ENCODE assay signal across 8 cellular contexts in genomic region chr14:35046751-35047536, GRCh38. TPM values are rescaled to one million over a fixed set of nuclear protein-coding genes. Genes with fewer than 3 reads are reported as not detected.
A peak's percentile ranks its signal among the peaks of the same experiment; 100 is the strongest.
DNase-seq lines count a peak whose midpoint lies in the region; ATAC-seq, FAIRE-seq and TF ChIP-seq lines count a peak whose summit lies in the region.

No MANE protein-coding gene starts in this region.

- H3K9ac ChIP-seq in HUES6 (ENCODE audit: low read length) (peak overlapping the region; percentile 78), H1 (replicated peaks in 1 of 4; ENCODE audit: extremely low read depth in 1 of 4, low read depth in 3 of 4, low read length in 3 of 4) (peak overlapping the region; percentile 61 to 83 (median 82))

- CTCF ChIA-PET in H1 (lab: Charles Lee; ENCODE audit: partially characterized antibody), result no interaction called here

- H3K23me2 ChIP-seq in H1 (ENCODE audit: low read depth, low read length), result no peaks in the 10 kb centered on the region; the same call in none of the 2 replicates

- H3K27ac ChIP-seq in HUES6 (ENCODE audit: low read depth, low read length) (peak overlapping the region; percentile 22; the same call in 1 of the 2 replicates), H1 (ENCODE audit: low read depth, low read length) (peak overlapping the region; percentile 82), vagina (peak overlapping the region; percentile 88)

- no peak for TF ChIP-seq RAD21 in H1 (IDR thresholded peaks at IDR 0.05 in 1 of 2, conservative IDR thresholded peaks at IDR 0.05 in 1 of 2; ENCODE audit: low read depth in 2 of 2, low read length in 2 of 2)

- no peaks in the 10 kb centered on the region for H4K20me1 ChIP-seq in H1 (replicated peaks in 1 of 2; ENCODE audit: control insufficient read depth in 1 of 2, insufficient read depth in 2 of 2, low read length in 2 of 2)

- H2BK120ac ChIP-seq in H1 (replicated peaks; ENCODE audit: low read depth, low read length), result no peak overlapping the region

- TF ChIP-seq EP300 in H1 (IDR thresholded peaks at IDR 0.05; ENCODE audit: borderline replicate concordance in 1 of 2, low read depth in 2 of 2, low read length in 2 of 2), result no peak

- H2AFZ ChIP-seq in H1 (ENCODE audit: low read length), result 0 out of 2 replicates have a peak overlapping the region, but pooled peaks have one; percentile 28

- H4K5ac ChIP-seq in H1 (ENCODE audit: insufficient read length, low read depth, low read length), result peak overlapping the region; percentile 99

- H3K18ac ChIP-seq in H1 (ENCODE audit: extremely low read depth, low read length), result peak overlapping the region; percentile 94

- H2BK5ac ChIP-seq in H1 (ENCODE audit: low read depth, low read length), result peak overlapping the region; percentile 96

- H3K36me3 ChIP-seq in HUES6 (ENCODE audit: control insufficient read depth, insufficient read depth, low read length) (peaks cover 7% of the 10 kb centered on the region), H1 (ENCODE audit: control insufficient read depth in 2 of 4, insufficient read depth in 4 of 4, low read length in 3 of 4) (no peaks in the 10 kb centered on the region; a peak in 2 of 8 replicates), vagina (no peaks in the 10 kb centered on the region)

- H4K8ac ChIP-seq in H1 (ENCODE audit: extremely low read depth, insufficient read depth, low read length), result peak overlapping the region; percentile 89; the same call in 1 of the 2 replicates

- no peak overlapping the region for H3K56ac ChIP-seq in H1 (replicated peaks; ENCODE audit: insufficient read length, low read depth, low read length)

- no peak overlapping the region for H2AK5ac ChIP-seq in H1 (ENCODE audit: low read depth, low read length)

- no peak for FAIRE-seq in H1 (lab: Jason Lieb, UNC)

- peaks cover 0 to 6% of the 10 kb centered on the region in 2 experiments; a peak in 2 of 4 replicates for H3K79me2 ChIP-seq in H1 (ENCODE audit: control insufficient read depth in 1 of 2, insufficient read depth in 2 of 2, low read length in 2 of 2)

- H3K27me3 ChIP-seq in HUES6 (ENCODE audit: control insufficient read depth, insufficient read depth, low read length), result no peaks in the 10 kb centered on the region
- H3K27me3 ChIP-seq in H1 (replicated peaks in 1 of 4; ENCODE audit: control insufficient read depth in 3 of 4, extremely low read depth in 1 of 4, insufficient read depth in 3 of 4, low read length in 3 of 4), result no peaks in the 10 kb centered on the region
- H3K27me3 ChIP-seq in vagina, result no peaks in the 10 kb centered on the region

- H3K23ac ChIP-seq in H1 (ENCODE audit: insufficient read length), result no peak overlapping the region

- peak overlapping the region; percentile 70 to 85 for H3K4me2 ChIP-seq in H1 (ENCODE audit: insufficient read depth in 1 of 2, low read depth in 2 of 2, low read length in 2 of 2)

- no peak for TF ChIP-seq CTCF in H1 (IDR thresholded peaks at IDR 0.05; ENCODE audit: control extremely low read depth in 1 of 3, insufficient read depth in 1 of 3, low read depth in 1 of 3, low read length in 3 of 3)
- TF ChIP-seq CTCF in vagina (IDR thresholded peaks at IDR 0.05), result no peak

- no peak overlapping the region for H3K14ac ChIP-seq in H1 (ENCODE audit: insufficient read length)

- TF ChIP-seq POLR2A in H1 (IDR thresholded peaks at IDR 0.05; ENCODE audit: control extremely low read depth in 1 of 2, low read depth in 2 of 2, low read length in 2 of 2) (0 out of 3 replicates have a peak, but pooled peaks of 1 of the 2 experiments have one; percentile 2), vagina (IDR thresholded peaks at IDR 0.05) (no peak)

- POLR2A ChIA-PET in H1 (lab: Charles Lee; ENCODE audit: partially characterized antibody), result interaction anchor here (0.5 to 2.3 kb wide), 16 partner anchors 9 to 667 kb away, joined by 3 to 17 read pairs (median 4); partner anchors contain the start of genes BAZ1A, NFKBIA and PPP2R3C

- no peak overlapping the region for H2BK15ac ChIP-seq in H1 (ENCODE audit: low read length)

- H3K4me1 ChIP-seq in HUES6 (ENCODE audit: control insufficient read depth, insufficient read depth, low read length), result no peaks in the 10 kb centered on the region
- H3K4me1 ChIP-seq in H1 (replicated peaks in 1 of 4; ENCODE audit: control insufficient read depth in 3 of 4, insufficient read depth in 4 of 4, low read length in 3 of 4), result no peaks in the 10 kb centered on the region; a peak in 1 of 7 replicates
- peaks cover 31% of the 10 kb centered on the region for H3K4me1 ChIP-seq in vagina

- H2BK12ac ChIP-seq in H1 (ENCODE audit: low read depth, low read length), result no peak overlapping the region

- H3K4ac ChIP-seq in H1 (replicated peaks; ENCODE audit: insufficient read length, low read depth, low read length), result no peak overlapping the region

- H3K79me1 ChIP-seq in H1 (ENCODE audit: low read depth, low read length), result no peaks in the 10 kb centered on the region

- DNase-seq in NCI-H748 (lab: John Stamatoyannopoulos, UW; ENCODE audit: unreplicated experiment), result peak; percentile 73
- DNase-seq in NCI-H748 treated with DMSO at 0.1 percent for 48 hours (lab: John Stamatoyannopoulos, UW), result no peak
- DNase-seq in SW 1271 (lab: John Stamatoyannopoulos, UW), result peak; percentile 16 to 57
- DNase-seq in H1 (ENCODE audit: low read depth in 1 of 2, low spot score in 2 of 2), result no peak
- DNase-seq in mucosa of gallbladder (ENCODE audit: low spot score), result peak; percentile 46
- peak in 1 of 2 donors; percentile 91 for DNase-seq in vagina (ENCODE audit: extremely low spot score in 2 of 2)

- 33% methylated on average over 23 of the region's 23 CpGs; no CpG with 5 or more reads in 1 of the 2 experiments for WGBS in H1 (ENCODE audit: extremely low coverage in 1 of 2, insufficient coverage in 1 of 2, insufficient read length in 1 of 2, insufficient replicate concordance in 2 of 2, low coverage in 1 of 2, low lambda C conversion rate in 2 of 2, missing lambda C conversion rate in 1 of 2), 2 experiments

- no peak overlapping the region for H2BK20ac ChIP-seq in H1 (ENCODE audit: low read length)

- H4K91ac ChIP-seq in H1 (replicated peaks; ENCODE audit: insufficient read length, low read length), result peak overlapping the region; percentile 93

- H3K9me3 ChIP-seq in HUES6 (ENCODE audit: control insufficient read depth, insufficient read depth, low read depth, low read length) (no peaks in the 10 kb centered on the region), H1 (ENCODE audit: insufficient read depth in 2 of 2, low read depth in 1 of 2, low read length in 1 of 2) (no peaks in the 10 kb centered on the region), vagina (no peaks in the 10 kb centered on the region)

- intact Hi-C loops in vagina (cut with DNase I), result loop anchor here (2.0 to 10.0 kb wide), 4 partner anchors 64 to 248 kb away; partner anchors contain the start of genes BAZ1A, PPP2R3C, PRORP and PSMA6

- ATAC-seq in GM21619 (IDR thresholded peaks at IDR 0.05; ENCODE audit: unreplicated experiment), result peak; percentile 28

- H3K4me3 ChIP-seq in HUES6 (ENCODE audit: low read depth, low read length) (peak overlapping the region; percentile 83), H1 (ENCODE audit: extremely low read depth in 1 of 4, insufficient read depth in 2 of 4, low read depth in 3 of 4, low read length in 4 of 4) (peak overlapping the region; percentile 67 to 87 (median 80)), vagina (peak overlapping the region; percentile 77 to 79)

TF ChIP-seq in H1, 55 proteins besides CTCF, POLR2A, EP300 and RAD21 (continues in another document):
- TF ChIP-seq RNF2 (IDR thresholded peaks at IDR 0.05; ENCODE audit: borderline replicate concordance, low read depth, low read length, missing control alignments, poor library complexity, severe bottlenecking), result no peak
- 0 out of 4 replicates have a peak, but pooled peaks of 1 of the 2 experiments have one; percentile 27 for TF ChIP-seq SIN3A (conservative IDR thresholded peaks at IDR 0.05 in 1 of 2, IDR thresholded peaks at IDR 0.05 in 1 of 2; ENCODE audit: low read depth in 1 of 2, low read length in 2 of 2)
- TF ChIP-seq SAP30 (IDR thresholded peaks at IDR 0.05; ENCODE audit: insufficient read depth, insufficient replicate concordance, low read length), result peak; percentile 17
- TF ChIP-seq TAF7 (optimal IDR thresholded peaks at IDR 0.05; ENCODE audit: borderline replicate concordance, low read depth, low read length), result no peak
- no peak for TF ChIP-seq PHF8 (conservative IDR thresholded peaks at IDR 0.05; ENCODE audit: low read depth, low read length)
- no peak for TF ChIP-seq HDAC6 (IDR thresholded peaks at IDR 0.05; ENCODE audit: low read depth, low read length)
- TF ChIP-seq FOSL1 (IDR thresholded peaks at IDR 0.05; ENCODE audit: insufficient read depth, low read depth, low read length), result no peak
- TF ChIP-seq TCF12 (IDR thresholded peaks at IDR 0.05; ENCODE audit: low read depth, low read length), result no peak

RNA-seq across cellular contexts. Expression of gene FAM177A1, which starts 0.9 kb away (rescaled TPM):
- 32.0 and 34.0 TPM in 2 replicates for total RNA-seq in H1 (2021; fragmentation: NEBNext Ultra II Directional; extraction: Animal tissue kit (Norgen Biotek cat#: 25700))
- polyA plus RNA-seq in H1 (2011; rRNA removed), result 11.2 and 11.3 TPM in 2 replicates
- 15.3 TPM for polyA plus RNA-seq in H1 (2011; cell fraction: cytosol; rRNA removed)
- polyA plus RNA-seq in H1 (2011; cell fraction: nucleus; rRNA removed), result 10.8 TPM
- polyA plus RNA-seq in H1 (2012, experiment 1 of 2), result 23.6 to 32.4 TPM (median 24.0 TPM) in 4 replicates
- polyA plus RNA-seq in H1 (2012, experiment 2 of 2), result 12.3 TPM
- polyA plus RNA-seq in H1 (2013, experiment 1 of 2), result 49.0 TPM
- polyA plus RNA-seq in H1 (2013, experiment 2 of 2), result 49.4 TPM
- 3.8 and 4.8 TPM in 2 replicates for polyA minus RNA-seq in H1 (2011; rRNA and poly(A)+ RNA removed)
- polyA minus RNA-seq in H1 (2011; cell fraction: cytosol; rRNA and poly(A)+ RNA removed), result 6.4 TPM
- 20.3 TPM for polyA minus RNA-seq in H1 (2011; cell fraction: nucleus; rRNA and poly(A)+ RNA removed)
- 62.7 TPM for total RNA-seq in mucosa of gallbladder
- 41.3 TPM for total RNA-seq in vagina

Comparison
In these comparisons a context has a peak if more than half of its experiments do, and no peak if none do; other contexts are left out.
1. DNase-seq: peak in NCI-H748 (single experiment), SW 1271 (2 of 2) and mucosa of gallbladder (single experiment); none in NCI-H748 treated with DMSO at 0.1 percent for 48 hours (single experiment) and H1 (0 of 2).
2. H3K27ac ChIP-seq: peak in every context shown above with its lines; median percentile 88 in vagina; 82 in H1; 22 in HUES6.
3. Peak in every context shown above with its lines, with median percentiles within 50 percentile points of each other: H3K4me3 ChIP-seq.